In the genomic region with DNA sequence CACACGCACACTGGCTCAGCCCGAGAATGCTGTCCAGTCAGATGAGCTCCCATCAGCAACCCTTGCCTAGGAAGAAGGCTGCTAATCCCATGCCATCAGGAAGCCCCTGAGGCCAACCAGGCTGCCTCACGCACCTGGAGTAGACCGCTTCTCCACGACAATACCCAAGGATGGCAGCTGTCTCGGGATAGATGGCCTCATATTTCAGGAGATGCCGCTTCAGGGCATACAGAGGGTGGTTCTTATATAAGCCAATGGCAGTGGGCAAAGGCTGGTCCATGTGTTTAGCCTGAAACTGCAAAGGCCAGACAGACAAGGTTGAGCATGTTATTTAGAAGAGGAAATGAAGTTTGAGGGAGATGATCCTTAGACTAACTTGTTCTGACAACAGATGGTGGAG, we compare ENCODE assay signal across 24 cellular contexts. TPM values are rescaled to one million over a fixed set of nuclear protein-coding genes. Genes with fewer than 3 reads are reported as not detected.
DNase-seq lines count a peak whose midpoint lies in the region; ATAC-seq and TF ChIP-seq lines count a peak whose summit lies in the region.
"Had no signal": no experiment of that assay in that cellular context is flagged by ENCODE, and none has a peak within 500 bp of the region (broad histone marks: within the 10 kb centered on the region; RNA-seq: fewer than 3 reads in every experiment).

No MANE protein-coding gene starts in this region.

- no peak overlapping the region for H3K4me3 Mint-ChIP-seq in activated T-cell treated with anti-CD3 and anti-CD28 coated beads, Interleukin-2, amount 50 U/mL, for 24 hours
- H3K4me3 Mint-ChIP-seq in HFFc6: no peak overlapping the region
- H3K4me3 Mint-ChIP-seq in chondrocyte (ENCODE audit: unreplicated experiment): no peak overlapping the region
- peak overlapping the region in 2 of 10 donors; percentile 23 to 60 for H3K4me3 Mint-ChIP-seq in naive thymus-derived CD8-positive, alpha-beta T cell
- no peak overlapping the region for H3K4me3 Mint-ChIP-seq in CD8-positive, alpha-beta T cell
- H3K4me3 Mint-ChIP-seq: activated T-cell treated with anti-CD3 and anti-CD28 coated beads, Interleukin-2, amount 50 U/mL, for 4 hours; B cell; endodermal cell; natural killer cell; stimulated activated naive CD8-positive, alpha-beta T cell treated with anti-CD3 and anti-CD28 coated beads, Interleukin-15, amount 100 ng/mL, for 72 hours had no signal

- intact Hi-C loops in CD8-positive, alpha-beta T cell (cut with DNase I, micrococcal nuclease): no loop called here

- H3K27ac ChIP-seq in CD8-positive, alpha-beta T cell (ENCODE audit: low read depth, low read length): no peak overlapping the region
- H3K27ac ChIP-seq: left lung, SJSA1 had no signal

- no peaks in the 10 kb centered on the region for H3K4me1 ChIP-seq in CD8-positive, alpha-beta T cell (ENCODE audit: insufficient read depth, low read length)
- H3K4me1 ChIP-seq: left lung, SJSA1 had no signal

- POLR2A ChIA-PET in naive thymus-derived CD8-positive, alpha-beta T cell (lab: Charles Lee): no interaction called here
- POLR2A ChIA-PET in CD8-positive, alpha-beta T cell (lab: Charles Lee): no interaction called here

- peaks cover 9% of the 10 kb centered on the region for H3K4me1 Mint-ChIP-seq in activated T-cell treated with anti-CD3 and anti-CD28 coated beads, Interleukin-2, amount 50 U/mL, for 24 hours (ENCODE audit: low read depth)
- peaks cover under 1% of the 10 kb centered on the region; the same call in 1 of the 2 replicates for H3K4me1 Mint-ChIP-seq in HFFc6 (ENCODE audit: low read depth)
- no peaks in the 10 kb centered on the region for H3K4me1 Mint-ChIP-seq in chondrocyte (ENCODE audit: low read depth)
- H3K4me1 Mint-ChIP-seq in naive thymus-derived CD8-positive, alpha-beta T cell: peaks cover 22 to 51% (median 32%) of the 10 kb centered on the region in 4 donors
- H3K4me1 Mint-ChIP-seq in CD8-positive, alpha-beta T cell (ENCODE audit: low read depth): peaks cover 29% of the 10 kb centered on the region
- H3K4me1 Mint-ChIP-seq: B cell had no signal

- peaks cover 70% of the 10 kb centered on the region for H3K36me3 ChIP-seq in CD8-positive, alpha-beta T cell (ENCODE audit: insufficient read depth, low read length)

- H3K4me3 ChIP-seq in CD8-positive, alpha-beta T cell (ENCODE audit: low read depth, low read length): no peak overlapping the region
- H3K4me3 ChIP-seq: left lung, SJSA1 had no signal

- no peaks in the 10 kb centered on the region for H3K27me3 Mint-ChIP-seq in activated T-cell treated with anti-CD3 and anti-CD28 coated beads, Interleukin-2, amount 50 U/mL, for 24 hours
- H3K27me3 Mint-ChIP-seq in HFFc6 (ENCODE audit: insufficient read depth): peaks cover 3% of the 10 kb centered on the region; the same call in 1 of the 2 replicates
- no peaks in the 10 kb centered on the region for H3K27me3 Mint-ChIP-seq in chondrocyte (ENCODE audit: low read depth)
- no peaks in the 10 kb centered on the region for H3K27me3 Mint-ChIP-seq in naive thymus-derived CD8-positive, alpha-beta T cell
- H3K27me3 Mint-ChIP-seq in CD8-positive, alpha-beta T cell (ENCODE audit: low read depth): no peaks in the 10 kb centered on the region
- H3K27me3 Mint-ChIP-seq: B cell; stimulated activated naive CD8-positive, alpha-beta T cell treated with anti-CD3 and anti-CD28 coated beads, Interleukin-15, amount 100 ng/mL, for 72 hours had no signal

- no peaks in the 10 kb centered on the region for H3K27me3 ChIP-seq in CD8-positive, alpha-beta T cell (ENCODE audit: insufficient read depth, low read length)
- H3K27me3 ChIP-seq: left lung, SJSA1 had no signal

- DNase-seq in activated T-cell treated with anti-CD3 and anti-CD28 coated beads, Interleukin-2, amount 50 U/mL, for 24 hours: no peak
- DNase-seq in activated T-cell treated with anti-CD3 and anti-CD28 coated beads, Interleukin-2, amount 50 U/mL, for 48 hours: no peak
- DNase-seq in HFFc6 (no peak), chondrocyte (ENCODE audit: low spot score) (no peak), OCI-M1 (lab: John Stamatoyannopoulos, UW) (no peak)
- DNase-seq in naive thymus-derived CD8-positive, alpha-beta T cell: no peak
- no peak for DNase-seq in CD8-positive, alpha-beta T cell
- DNase-seq: activated naive CD4-positive, alpha-beta T cell treated with anti-CD3 and anti-CD28 coated beads, Interleukin-2, amount 50 U/mL, for 16 hours; activated T-cell treated with anti-CD3 and anti-CD28 coated beads, Interleukin-2, amount 50 U/mL, for 4 hours; anterior cingulate cortex; COR-L47; cortex of kidney; endodermal cell; GDM1; left lung; natural killer cell; NCI-H1694; NCI-H2171; stimulated activated naive CD8-positive, alpha-beta T cell treated with anti-CD3 and anti-CD28 coated beads, Interleukin-15, amount 100 ng/mL, for 72 hours; T-helper 1 cell had no signal

- peaks cover 4% of the 10 kb centered on the region for H3K9me3 ChIP-seq in CD8-positive, alpha-beta T cell (ENCODE audit: low read length)
- H3K9me3 ChIP-seq: SJSA1 had no signal

- CTCF ChIA-PET in CD8-positive, alpha-beta T cell (lab: Charles Lee): no interaction called here

- TF ChIP-seq CTCF in HFFc6 (IDR thresholded peaks at IDR 0.05) (no peak), chondrocyte (IDR thresholded peaks at IDR 0.05) (no peak)
- TF ChIP-seq CTCF in CD8-positive, alpha-beta T cell (IDR thresholded peaks at IDR 0.05): no peak

- H3K27ac Mint-ChIP-seq in activated T-cell treated with anti-CD3 and anti-CD28 coated beads, Interleukin-2, amount 50 U/mL, for 24 hours: peak overlapping the region; percentile 1
- peak overlapping the region; percentile 44; the same call in 1 of the 2 replicates for H3K27ac Mint-ChIP-seq in HFFc6
- H3K27ac Mint-ChIP-seq in chondrocyte (ENCODE audit: unreplicated experiment): peak overlapping the region; percentile 62
- H3K27ac Mint-ChIP-seq in naive thymus-derived CD8-positive, alpha-beta T cell: peak overlapping the region in 8 of 10 donors; percentile 22 to 88 (median 73)
- H3K27ac Mint-ChIP-seq in CD8-positive, alpha-beta T cell: no peak overlapping the region
- H3K27ac Mint-ChIP-seq: B cell; endodermal cell; stimulated activated naive CD8-positive, alpha-beta T cell treated with anti-CD3 and anti-CD28 coated beads, Interleukin-15, amount 100 ng/mL, for 72 hours had no signal

- no peak for ATAC-seq in naive thymus-derived CD8-positive, alpha-beta T cell
- ATAC-seq in CD8-positive, alpha-beta T cell: no peak
- no peak for ATAC-seq in HG03159 (IDR thresholded peaks at IDR 0.05; ENCODE audit: unreplicated experiment)
- ATAC-seq: activated CD4-positive, CD25-positive, alpha-beta regulatory T cell treated with anti-CD3 and anti-CD28 coated beads, Interleukin-2, amount 50 U/mL, for 24 hours; activated T-cell treated with anti-CD3 and anti-CD28 coated beads, Interleukin-2, amount 50 U/mL, for 4 hours; left lung; natural killer cell; stimulated activated naive CD8-positive, alpha-beta T cell treated with anti-CD3 and anti-CD28 coated beads, Interleukin-15, amount 100 ng/mL, for 72 hours had no signal

- peaks cover 93% of the 10 kb centered on the region for H3K36me3 Mint-ChIP-seq in activated T-cell treated with anti-CD3 and anti-CD28 coated beads, Interleukin-2, amount 50 U/mL, for 24 hours (ENCODE audit: low read depth)
- H3K36me3 Mint-ChIP-seq in HFFc6 (ENCODE audit: low read depth): peaks cover 57% of the 10 kb centered on the region
- H3K36me3 Mint-ChIP-seq in chondrocyte (ENCODE audit: low read depth): peaks cover 51% of the 10 kb centered on the region
- peaks cover 17 to 92% (median 45%) of the 10 kb centered on the region in 3 donors for H3K36me3 Mint-ChIP-seq in naive thymus-derived CD8-positive, alpha-beta T cell
- peaks cover 92% of the 10 kb centered on the region for H3K36me3 Mint-ChIP-seq in CD8-positive, alpha-beta T cell

- H3K9me3 Mint-ChIP-seq in activated T-cell treated with anti-CD3 and anti-CD28 coated beads, Interleukin-2, amount 50 U/mL, for 24 hours: peaks cover 3% of the 10 kb centered on the region
- H3K9me3 Mint-ChIP-seq in HFFc6: peaks cover 4% of the 10 kb centered on the region
- H3K9me3 Mint-ChIP-seq in chondrocyte (ENCODE audit: low read depth): peaks cover 4% of the 10 kb centered on the region
- H3K9me3 Mint-ChIP-seq in naive thymus-derived CD8-positive, alpha-beta T cell: peaks cover 0 to 5% (median 3%) of the 10 kb centered on the region in 9 donors
- peaks cover 4% of the 10 kb centered on the region for H3K9me3 Mint-ChIP-seq in CD8-positive, alpha-beta T cell
- H3K9me3 Mint-ChIP-seq: stimulated activated naive CD8-positive, alpha-beta T cell treated with anti-CD3 and anti-CD28 coated beads, Interleukin-15, amount 100 ng/mL, for 72 hours had no signal

RNA-seq across cellular contexts. Expression of a gene that starts 22.2 kb away (rescaled TPM):
- total RNA-seq in HFFc6 (2021; fragmentation: NEBNext Ultra II Directional; extraction: Animal tissue kit (Norgen Biotek cat#: 25700)): 10 to 100 TPM; 38.7 to 40.3 (median 39.5) TPM
- 24.9 to 35.9 TPM (median 26.8 TPM) in 3 replicates for total RNA-seq in chondrocyte
- 10 to 100 TPM; 90.9 to 95.2 TPM for total RNA-seq in naive thymus-derived CD8-positive, alpha-beta T cell
- polyA plus RNA-seq in naive thymus-derived CD8-positive, alpha-beta T cell: 10 to 100 TPM; 28.5 to 49.6 (median 49.4) TPM
- 10 to 100 TPM; 51.5 to 56.5 TPM for total RNA-seq in CD8-positive, alpha-beta T cell

RNA-seq across cellular contexts. Expression of a gene that starts 22.4 kb away (rescaled TPM):
- total RNA-seq in HFFc6 (2021; fragmentation: NEBNext Ultra II Directional; extraction: Animal tissue kit (Norgen Biotek cat#: 25700)): 10 to 100 TPM; 15.5 to 21.1 (median 18.7) TPM
- total RNA-seq in chondrocyte: 8.1 to 12.8 TPM (median 8.4 TPM) in 3 replicates
- total RNA-seq in naive thymus-derived CD8-positive, alpha-beta T cell: 10 to 100 TPM; 10.4 to 11.6 TPM
- polyA plus RNA-seq in naive thymus-derived CD8-positive, alpha-beta T cell: 10 to 100 TPM; 20.8 to 26.5 (median 24.8) TPM
- 1 to 10 TPM; 7.5 to 8.3 TPM for total RNA-seq in CD8-positive, alpha-beta T cell

RNA-seq across cellular contexts. Expression of a gene that starts 31.3 kb away (rescaled TPM):
- 10 to 100 TPM; 73.3 to 90.8 (median 80.7) TPM for total RNA-seq in HFFc6 (2021; fragmentation: NEBNext Ultra II Directional; extraction: Animal tissue kit (Norgen Biotek cat#: 25700))
- 83.4 to 89.1 TPM (median 84.9 TPM) in 3 replicates for total RNA-seq in chondrocyte
- total RNA-seq in naive thymus-derived CD8-positive, alpha-beta T cell: 10 to 100 TPM; 50.8 to 52.4 TPM
- 10 to 100 TPM; 45.6 to 65.0 (median 56.0) TPM for polyA plus RNA-seq in naive thymus-derived CD8-positive, alpha-beta T cell
- total RNA-seq in CD8-positive, alpha-beta T cell: 10 to 100 TPM; 20.1 to 24.3 TPM

RNA-seq across cellular contexts. Expression of a gene that starts 31.5 kb away (rescaled TPM):
- 10 to 100 TPM in 3 of 6 experiments, 1 to 10 TPM in 3; 9.4 to 12.0 (median 10.1) TPM for total RNA-seq in HFFc6 (2021; fragmentation: NEBNext Ultra II Directional; extraction: Animal tissue kit (Norgen Biotek cat#: 25700))
- total RNA-seq in chondrocyte: 6.1 to 8.1 TPM (median 7.2 TPM) in 3 replicates
- 1 to 10 TPM; 9.1 to 9.6 TPM for total RNA-seq in naive thymus-derived CD8-positive, alpha-beta T cell
- 10 to 100 TPM in 2 of 3 donors, 1 to 10 TPM in 1; 6.8 to 15.8 (median 11.5) TPM for polyA plus RNA-seq in naive thymus-derived CD8-positive, alpha-beta T cell
- total RNA-seq in CD8-positive, alpha-beta T cell: 1 to 10 TPM in 1 of 2 experiments, under 1 TPM in 1; 0.71 to 1.7 TPM
